29 cellular contexts compared by ENCODE assay signal in genomic region chr22:22932512-22932941, GRCh38.
A peak's percentile ranks its signal among the peaks of the same experiment; 100 is the strongest.
DNase-seq lines count a peak whose midpoint lies in the region; ATAC-seq and TF ChIP-seq lines count a peak whose summit lies in the region.
"Had no signal": no experiment of that assay in that cellular context is flagged by ENCODE, and none has a peak within 500 bp of the region (broad histone marks: within the 10 kb centered on the region; RNA-seq: fewer than 3 reads in every experiment).

No MANE protein-coding gene starts in this region.

- no peak for ATAC-seq in GM21367 (IDR thresholded peaks at IDR 0.05; ENCODE audit: unreplicated experiment)
- ATAC-seq: activated CD8-positive, alpha-beta T cell treated with anti-CD3 and anti-CD28 coated beads for 36 hours; body of pancreas; heart right ventricle; naive thymus-derived CD4-positive, alpha-beta T cell; PC-3; right lobe of liver had no signal

- intact Hi-C loops in dendritic cell treated with granulocyte-macrophage colony-stimulating factor and Interleukin-4, amounts not matched to agents 40 ng/mL and 50 ng/mL, for 4 days (cut with micrococcal nuclease): no loop called here
- intact Hi-C loops in head of caudate nucleus (cut with DNase I): no loop called here

- peak overlapping the region; percentile 73 for H3K27ac Mint-ChIP-seq in dendritic cell treated with granulocyte-macrophage colony-stimulating factor and Interleukin-4, amounts not matched to agents 40 ng/mL and 50 ng/mL, for 4 days
- H3K27ac Mint-ChIP-seq: activated CD8-positive, alpha-beta T cell treated with anti-CD3 and anti-CD28 coated beads for 36 hours; activated naive CD4-positive, alpha-beta T cell treated with anti-CD3 and anti-CD28 coated beads, Interleukin-2, amount 10 ng/mL, durations not matched to agents 7 days and 5 days; mesothelial cell of epicardium; naive thymus-derived CD4-positive, alpha-beta T cell; T-helper 1 cell treated with Interleukin-12 subunit alpha and Interleukin-12 subunit beta and Interleukin-4 antibody, amounts not matched to agents 30 μg/mL and 1 μg/mL, for 36 hours had no signal

- peaks cover 2% of the 10 kb centered on the region for H3K27me3 Mint-ChIP-seq in dendritic cell treated with granulocyte-macrophage colony-stimulating factor and Interleukin-4, amounts not matched to agents 40 ng/mL and 50 ng/mL, for 4 days
- H3K27me3 Mint-ChIP-seq: activated CD8-positive, alpha-beta T cell treated with anti-CD3 and anti-CD28 coated beads for 36 hours; central memory CD8-positive, alpha-beta T cell had no signal

- H3K4me3 Mint-ChIP-seq in dendritic cell treated with granulocyte-macrophage colony-stimulating factor and Interleukin-4, amounts not matched to agents 40 ng/mL and 50 ng/mL, for 4 days: no peak overlapping the region
- H3K4me3 Mint-ChIP-seq: activated CD8-positive, alpha-beta T cell treated with anti-CD3 and anti-CD28 coated beads for 36 hours; activated naive CD4-positive, alpha-beta T cell treated with anti-CD3 and anti-CD28 coated beads, Interleukin-2, amount 10 ng/mL, durations not matched to agents 7 days and 5 days; central memory CD8-positive, alpha-beta T cell; mesothelial cell of epicardium; naive thymus-derived CD4-positive, alpha-beta T cell; T-helper 1 cell treated with Interleukin-12 subunit alpha and Interleukin-12 subunit beta and Interleukin-4 antibody, amounts not matched to agents 30 μg/mL and 1 μg/mL, for 36 hours had no signal

- H3K36me3 Mint-ChIP-seq in dendritic cell treated with granulocyte-macrophage colony-stimulating factor and Interleukin-4, amounts not matched to agents 40 ng/mL and 50 ng/mL, for 4 days (ENCODE audit: low read depth): no peaks in the 10 kb centered on the region
- H3K36me3 Mint-ChIP-seq: activated naive CD4-positive, alpha-beta T cell treated with anti-CD3 and anti-CD28 coated beads, Interleukin-2, amount 10 ng/mL, durations not matched to agents 7 days and 5 days; mesothelial cell of epicardium; naive thymus-derived CD4-positive, alpha-beta T cell had no signal

- no peak for TF ChIP-seq CTCF in GM12875 (IDR thresholded peaks at IDR 0.05; ENCODE audit: borderline replicate concordance, insufficient read depth, low read depth, low read length)

- H3K4me3 ChIP-seq in GM12875 (ENCODE audit: low read depth, low read length): peak overlapping the region; percentile 40
- H3K4me3 ChIP-seq: body of pancreas, esophagus muscularis mucosa, HAP-1, heart right ventricle, right lobe of liver, tibial artery had no signal

- peaks cover 94% of the 10 kb centered on the region for H3K4me1 Mint-ChIP-seq in dendritic cell treated with granulocyte-macrophage colony-stimulating factor and Interleukin-4, amounts not matched to agents 40 ng/mL and 50 ng/mL, for 4 days (ENCODE audit: low read depth)

- DNase-seq in NAMALWA (ENCODE audit: low spot score): peak; percentile 57
- DNase-seq in UCSD-AML1 (lab: John Stamatoyannopoulos, UW; ENCODE audit: unreplicated experiment): no peak
- DNase-seq in head of caudate nucleus: no peak
- DNase-seq in NCI-H146 treated with DMSO at 0.1 percent for 48 hours (lab: John Stamatoyannopoulos, UW; ENCODE audit: unreplicated experiment): no peak
- DNase-seq: activated CD8-positive, alpha-beta memory T cell treated with anti-CD3 and anti-CD28 coated beads, Interleukin-2, amount 50 U/mL, for 48 hours; activated CD8-positive, alpha-beta T cell treated with anti-CD3 and anti-CD28 coated beads for 36 hours; activated naive CD4-positive, alpha-beta T cell treated with anti-CD3 and anti-CD28 coated beads, Interleukin-2, amount 10 ng/mL, durations not matched to agents 7 days and 5 days; body of pancreas; DMS79; foreskin fibroblast; GF-D8; heart right ventricle; Karpas-422; naive thymus-derived CD4-positive, alpha-beta T cell; NCI-H1436; NCI-H2107; PC-3; SK-N-SH; stimulated activated CD4-positive, alpha-beta T cell treated with anti-CD3 and anti-CD28 coated beads, Interleukin-2, amount 100 ng/mL, for 48 hours; tibial artery had no signal

- H3K9me3 Mint-ChIP-seq in dendritic cell treated with granulocyte-macrophage colony-stimulating factor and Interleukin-4, amounts not matched to agents 40 ng/mL and 50 ng/mL, for 4 days: no peaks in the 10 kb centered on the region
- H3K9me3 Mint-ChIP-seq: activated CD8-positive, alpha-beta T cell treated with anti-CD3 and anti-CD28 coated beads for 36 hours; activated naive CD4-positive, alpha-beta T cell treated with anti-CD3 and anti-CD28 coated beads, Interleukin-2, amount 10 ng/mL, durations not matched to agents 7 days and 5 days; central memory CD8-positive, alpha-beta T cell; mesothelial cell of epicardium; naive thymus-derived CD4-positive, alpha-beta T cell; T-helper 1 cell treated with Interleukin-12 subunit alpha and Interleukin-12 subunit beta and Interleukin-4 antibody, amounts not matched to agents 30 μg/mL and 1 μg/mL, for 36 hours had no signal
